Comparison of ENCODE assay signal across 26 cellular contexts in genomic region chr11:64720167-64720566, GRCh38. TPM values are rescaled to one million over a fixed set of nuclear protein-coding genes. Genes with fewer than 3 reads are reported as not detected.
"Had no signal": no experiment of that assay in that cellular context is flagged by ENCODE, and none has a peak within 500 bp of the region (broad histone marks: within the 10 kb centered on the region; RNA-seq: fewer than 3 reads in every experiment).

No MANE protein-coding gene starts in this region.

- DNase-seq: activated CD4-positive, alpha-beta T cell treated with anti-CD3 and anti-CD28 coated beads for 4 hours; activated CD4-positive, alpha-beta T cell treated with anti-CD3 and anti-CD28 coated beads, Interleukin-2, amount 50 U/mL, for 4 hours; activated effector memory CD4-positive, alpha-beta T cell treated with Interleukin-2 at 50 U/mL for 16 hours; activated naive CD4-positive, alpha-beta T cell treated with Interleukin-2 at 50 U/mL for 16 hours; activated T-cell treated with anti-CD3 and anti-CD28 coated beads for 4 hours; anterior cingulate cortex; cerebellar nuclear complex; effector memory CD4-positive, alpha-beta T cell; erythroblast; gastrocnemius medialis; hippocampal formation; naive B cell; nephron progenitor cell; occipital lobe; stimulated activated naive CD4-positive, alpha-beta T cell; T-helper 1 cell; tibial artery had no signal

- H3K4me3 ChIP-seq: cardiac muscle cell, coronary artery, gastrocnemius medialis, right atrium auricular region, suprapubic skin, tibial artery had no signal

- H2AFZ ChIP-seq: parathyroid adenoma had no signal

- H3K4me3 Mint-ChIP-seq: activated naive CD8-positive, alpha-beta T cell; mesothelial cell of epicardium; nephron progenitor cell had no signal

- H3K9me3 Mint-ChIP-seq: mesothelial cell of epicardium, nephron progenitor cell had no signal

- H3K36me3 Mint-ChIP-seq: activated naive CD8-positive, alpha-beta T cell; mesothelial cell of epicardium; naive B cell had no signal

- H3K79me2 ChIP-seq: parathyroid adenoma had no signal

- H3K36me3 ChIP-seq: cardiac muscle cell, gastrocnemius medialis, right atrium auricular region, suprapubic skin, tibial artery had no signal

- H3K4me1 Mint-ChIP-seq: mesothelial cell of epicardium had no signal

- H3K27ac Mint-ChIP-seq: activated naive CD8-positive, alpha-beta T cell; mesothelial cell of epicardium; naive B cell; nephron progenitor cell had no signal

- ATAC-seq: gastrocnemius medialis had no signal

- H3K4me1 ChIP-seq: parathyroid adenoma had no signal

- H3K9ac ChIP-seq: parathyroid adenoma had no signal

- H3K9me3 ChIP-seq: gastrocnemius medialis, right atrium auricular region, suprapubic skin, tibial artery had no signal

- H3K27ac ChIP-seq: cardiac muscle cell, coronary artery, gastrocnemius medialis, parathyroid adenoma, right atrium auricular region, suprapubic skin, tibial artery had no signal

RNA-seq across cellular contexts. Expression of gene NRXN2, which starts 2.8 kb away (rescaled TPM):
- total RNA-seq: kidney epithelial cell, pulmonary artery endothelial cell had no signal
